In the genomic region with DNA sequence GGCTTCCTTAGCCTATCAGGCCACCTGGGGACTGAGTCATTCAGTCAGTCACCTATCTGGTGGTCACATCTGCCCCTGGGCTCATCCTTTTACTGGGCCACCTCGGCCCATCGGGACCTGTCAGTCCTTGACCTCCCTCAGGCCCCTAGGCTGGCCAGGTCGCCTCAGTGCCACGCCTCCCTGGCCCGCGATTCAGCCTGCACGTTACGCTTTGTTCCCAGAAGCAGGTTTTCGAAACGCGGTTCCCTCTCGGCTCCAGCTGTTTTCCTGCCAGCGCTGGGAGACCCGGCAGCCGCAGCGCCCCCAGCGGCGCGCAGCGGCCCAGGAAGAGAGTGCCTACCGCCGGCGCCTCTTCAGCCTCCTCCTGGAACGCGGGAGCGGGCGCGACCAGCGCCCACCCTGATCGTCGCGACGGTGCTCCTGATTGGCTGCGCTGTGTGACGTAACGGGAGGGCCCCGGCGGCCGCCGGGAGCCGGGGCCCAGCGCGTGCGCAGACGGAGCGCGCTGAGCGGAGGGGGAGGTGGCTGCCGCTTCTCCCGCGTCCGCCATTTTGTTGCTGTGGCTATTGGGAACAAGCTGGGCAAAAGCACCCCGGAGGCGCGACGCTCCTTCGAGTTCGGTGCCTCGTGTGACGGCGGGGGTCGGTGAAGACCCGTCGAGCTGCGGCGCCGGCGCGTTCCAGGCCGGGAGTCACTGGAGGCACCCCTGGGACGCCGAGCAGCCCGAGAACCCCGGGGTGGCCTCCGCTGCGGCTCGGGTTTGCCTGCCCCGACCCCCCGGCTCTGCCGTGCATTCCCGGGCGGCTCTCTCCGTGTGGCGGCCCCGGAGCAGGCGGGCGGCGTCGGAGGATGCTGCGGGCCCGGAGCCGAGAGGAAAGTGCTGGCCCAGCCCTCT, we compare ENCODE assay signal across 8 cellular contexts. TPM values are rescaled to one million over a fixed set of nuclear protein-coding genes. Genes with fewer than 3 reads are reported as not detected.
A peak's percentile ranks its signal among the peaks of the same experiment; 100 is the strongest.
DNase-seq lines count a peak whose midpoint lies in the region; TF ChIP-seq lines count a peak whose summit lies in the region.

A gene with protein sequence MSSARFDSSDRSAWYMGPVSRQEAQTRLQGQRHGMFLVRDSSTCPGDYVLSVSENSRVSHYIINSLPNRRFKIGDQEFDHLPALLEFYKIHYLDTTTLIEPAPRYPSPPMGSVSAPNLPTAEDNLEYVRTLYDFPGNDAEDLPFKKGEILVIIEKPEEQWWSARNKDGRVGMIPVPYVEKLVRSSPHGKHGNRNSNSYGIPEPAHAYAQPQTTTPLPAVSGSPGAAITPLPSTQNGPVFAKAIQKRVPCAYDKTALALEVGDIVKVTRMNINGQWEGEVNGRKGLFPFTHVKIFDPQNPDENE (plus strand): TSS at position 492 of the 895 bp plus-strand sequence. CDS start 528 bp downstream, outside the sequence.

- TF ChIP-seq CTCF in GM06990 (IDR thresholded peaks at IDR 0.05; ENCODE audit: insufficient read depth, low read length, poor library complexity, severe bottlenecking) (peak; percentile 95), HFF-Myc (IDR thresholded peaks at IDR 0.05; ENCODE audit: low read depth, low read length, missing control alignments) (peak; percentile 97), suprapubic skin (IDR thresholded peaks at IDR 0.05) (peak; percentile 89 to 99)

- CTCF ChIA-PET in activated naive CD4-positive, alpha-beta T cell treated with anti-CD3 and anti-CD28 coated beads for 36 hours (lab: Charles Lee): interaction anchor here (0.7 to 1.0 kb wide), 2 partner anchors 48 to 86 kb away, joined by 3 read pairs; no protein-coding TSS in a partner anchor

- H3K4me3 Mint-ChIP-seq in activated naive CD4-positive, alpha-beta T cell treated with anti-CD3 and anti-CD28 coated beads for 36 hours: peak within 1 kb of the TSS; percentile 98

- no peaks in the 10 kb centered on the region for H3K36me3 ChIP-seq in GM06990 (ENCODE audit: control insufficient read depth, insufficient read depth, low read length)
- no peaks in the 10 kb centered on the region for H3K36me3 ChIP-seq in suprapubic skin

- peaks cover 28% of the 10 kb centered on the region for H3K4me1 Mint-ChIP-seq in activated naive CD4-positive, alpha-beta T cell treated with anti-CD3 and anti-CD28 coated beads for 36 hours (ENCODE audit: low read depth)

- no peak for TF ChIP-seq EP300 in suprapubic skin (IDR thresholded peaks at IDR 0.05)

- H3K27me3 Mint-ChIP-seq in activated naive CD4-positive, alpha-beta T cell treated with anti-CD3 and anti-CD28 coated beads for 36 hours (ENCODE audit: low read depth): no peaks in the 10 kb centered on the region

- peak within 1 kb of the TSS; percentile 86 for H3K27ac Mint-ChIP-seq in activated naive CD4-positive, alpha-beta T cell treated with anti-CD3 and anti-CD28 coated beads for 36 hours

- WGBS in suprapubic skin: under 1% methylated on average over 26 of the region's 92 CpGs

- peaks cover 43% of the 10 kb centered on the region for H3K4me1 ChIP-seq in suprapubic skin

- H3K9me3 Mint-ChIP-seq in activated naive CD4-positive, alpha-beta T cell treated with anti-CD3 and anti-CD28 coated beads for 36 hours: no peaks in the 10 kb centered on the region

- H3K4me3 ChIP-seq in GM06990 (replicated peaks; ENCODE audit: low read depth, low read length) (peak within 1 kb of the TSS; percentile 93), HFF-Myc (replicated peaks; ENCODE audit: low read depth, low read length) (peak within 1 kb of the TSS; percentile 99), suprapubic skin (peak within 1 kb of the TSS; percentile 100)

- H3K36me3 Mint-ChIP-seq in activated naive CD4-positive, alpha-beta T cell treated with anti-CD3 and anti-CD28 coated beads for 36 hours (ENCODE audit: low read depth): peaks cover 28% of the 10 kb centered on the region

- no peaks in the 10 kb centered on the region for H3K9me3 ChIP-seq in suprapubic skin

- intact Hi-C loops in activated naive CD4-positive, alpha-beta T cell treated with anti-CD3 and anti-CD28 coated beads for 36 hours (cut with micrococcal nuclease): loop anchor here (1.0 to 2.0 kb wide), 4 partner anchors 59 to 214 kb away; a partner anchor contains a TSS

- DNase-seq in GM06990 (ENCODE audit: extremely low read depth, insufficient read length) (peak; percentile 99), HFF-Myc (ENCODE audit: extremely low read depth, low read depth) (peak; percentile 87), MV-4-11 (lab: John Stamatoyannopoulos, UW) (peak; percentile 96), SK-MEL-5 (ENCODE audit: low read depth, low spot score) (peak; percentile 98), germinal center (ENCODE audit: low spot score) (peak; percentile 100), nucleus accumbens (lab: John Stamatoyannopoulos, UW) (peak; percentile 72 to 98 (median 94)), suprapubic skin (ENCODE audit: low spot score in 2 of 2) (peak; percentile 97)
- DNase-seq in activated naive CD4-positive, alpha-beta T cell treated with anti-CD3 and anti-CD28 coated beads for 36 hours: peak; percentile 97

- TF ChIP-seq POLR2A in suprapubic skin (IDR thresholded peaks at IDR 0.05): peak; percentile 24 to 73

- H3K27ac ChIP-seq in suprapubic skin: peak within 1 kb of the TSS; percentile 98

- in situ Hi-C loops in SK-MEL-5 (cut with HindIII; ENCODE audit: low pct_unique_long_range_greater_than_20kb, low sequenced_read_pairs): no loop called here

- H3K27me3 ChIP-seq in GM06990 (replicated peaks; ENCODE audit: control insufficient read depth, insufficient read depth, low read length) (no peaks in the 10 kb centered on the region), suprapubic skin (no peaks in the 10 kb centered on the region)

RNA-seq across cellular contexts. Expression of the gene that starts here (rescaled TPM):
- total RNA-seq in SK-MEL-5 (2014; rRNA removed; shearing (Covaris generic)): 33.5 and 36.3 TPM in 2 replicates
- 42.6 and 49.7 TPM in 2 replicates for polyA plus RNA-seq in SK-MEL-5 (2015; cell fraction: cytosol; rRNA removed)
- 30.7 and 40.0 TPM in 2 replicates for polyA plus RNA-seq in SK-MEL-5 (2015; cell fraction: nucleus; rRNA removed)
- total RNA-seq in activated naive CD4-positive, alpha-beta T cell treated with anti-CD3 and anti-CD28 coated beads for 36 hours: 10 to 100 TPM; 60.5 to 62.2 TPM
- 10 to 100 TPM; 52.7 to 75.3 (median 71.9) TPM for total RNA-seq in suprapubic skin

Comparison
In these comparisons a context has a peak if more than half of its experiments do, and no peak if none do; other contexts are left out.
1. Peak in every context shown above with its lines: DNase-seq, H3K4me3 ChIP-seq and H3K27ac ChIP-seq.